In genomic region chr19:14473073-14473790, GRCh38 we compare ENCODE assay signal across 1 cellular context.
TF ChIP-seq lines count a peak whose summit lies in the region.

No MANE protein-coding gene starts in this region.

TF ChIP-seq in HEK293, 187 proteins besides CTCF, POLR2A, EP300 and RAD21 (continued from another document):
- TF ChIP-seq ZBTB11 (tag by site-specific recombination; conservative IDR thresholded peaks at IDR 0.05; ENCODE audit: low read depth): no peak
- no peak for TF ChIP-seq GLI4 (tag by site-specific recombination; IDR thresholded peaks at IDR 0.05)
- no peak for TF ChIP-seq ZNF404 (tag by site-specific recombination; IDR thresholded peaks at IDR 0.05)
- no peak for TF ChIP-seq ZNF777 (tag by site-specific recombination; IDR thresholded peaks at IDR 0.05; ENCODE audit: borderline replicate concordance)
- no peak for TF ChIP-seq ZNF132 (tag by site-specific recombination; IDR thresholded peaks at IDR 0.05; ENCODE audit: borderline replicate concordance)
- TF ChIP-seq ZNF292 (tag by site-specific recombination; IDR thresholded peaks at IDR 0.05; ENCODE audit: borderline replicate concordance, low read depth): no peak
- no peak for TF ChIP-seq ZNF707 (tag by site-specific recombination; IDR thresholded peaks at IDR 0.05)
- TF ChIP-seq PATZ1 (tag by site-specific recombination; IDR thresholded peaks at IDR 0.05): 0 out of 2 replicates have a peak, but pooled peaks have one; percentile 42
- no peak for TF ChIP-seq ZSCAN30 (tag by site-specific recombination; IDR thresholded peaks at IDR 0.05)
- TF ChIP-seq ZBTB49 (tag by site-specific recombination; IDR thresholded peaks at IDR 0.05; ENCODE audit: low read depth): no peak
- no peak for TF ChIP-seq ZNF362 (tag by site-specific recombination; IDR thresholded peaks at IDR 0.05)
